ENCODE assay signal across 13 cellular contexts in genomic region chrX:107576841-107577240, GRCh38. TPM values are rescaled to one million over a fixed set of nuclear protein-coding genes. Genes with fewer than 3 reads are reported as not detected.
DNase-seq lines count a peak whose midpoint lies in the region; ATAC-seq lines count a peak whose summit lies in the region.
"Had no signal": no experiment of that assay in that cellular context is flagged by ENCODE, and none has a peak within 500 bp of the region (broad histone marks: within the 10 kb centered on the region; RNA-seq: fewer than 3 reads in every experiment).

No MANE protein-coding gene starts in this region.

- H3K4me1 Mint-ChIP-seq in activated T-cell treated with anti-CD3 and anti-CD28 coated beads, Interleukin-2, amount 50 U/mL, for 4 hours (ENCODE audit: low read depth), result no peaks in the 10 kb centered on the region
- peaks cover 5% of the 10 kb centered on the region for H3K4me1 Mint-ChIP-seq in activated T-cell treated with anti-CD3 and anti-CD28 coated beads, Interleukin-2, amount 50 U/mL, for 24 hours (ENCODE audit: low read depth)
- H3K4me1 Mint-ChIP-seq in immature natural killer cell, result peaks cover 7 to 9% of the 10 kb centered on the region in 2 donors

- ATAC-seq in activated T-cell treated with anti-CD3 and anti-CD28 coated beads, Interleukin-2, amount 50 U/mL, for 4 hours, result peak; percentile 34 to 48
- ATAC-seq in GM21447 (IDR thresholded peaks at IDR 0.05; ENCODE audit: unreplicated experiment) (peak; percentile 77), HG03095 (IDR thresholded peaks at IDR 0.05; ENCODE audit: unreplicated experiment) (peak; percentile 88), GM19452 (IDR thresholded peaks at IDR 0.05; ENCODE audit: unreplicated experiment) (no peak)
- ATAC-seq: esophagus mucosa had no signal

- H3K27me3 Mint-ChIP-seq in activated T-cell treated with anti-CD3 and anti-CD28 coated beads, Interleukin-2, amount 50 U/mL, for 4 hours (ENCODE audit: low read depth), result no peaks in the 10 kb centered on the region
- peaks cover 17% of the 10 kb centered on the region for H3K27me3 Mint-ChIP-seq in activated T-cell treated with anti-CD3 and anti-CD28 coated beads, Interleukin-2, amount 50 U/mL, for 24 hours
- H3K27me3 Mint-ChIP-seq in immature natural killer cell (ENCODE audit: low read depth in 3 of 3), result peaks cover 0 to 3% (median 1%) of the 10 kb centered on the region in 3 donors

- no peaks in the 10 kb centered on the region for H3K9me3 Mint-ChIP-seq in activated T-cell treated with anti-CD3 and anti-CD28 coated beads, Interleukin-2, amount 50 U/mL, for 4 hours
- H3K9me3 Mint-ChIP-seq in activated T-cell treated with anti-CD3 and anti-CD28 coated beads, Interleukin-2, amount 50 U/mL, for 24 hours, result no peaks in the 10 kb centered on the region
- no peaks in the 10 kb centered on the region for H3K9me3 Mint-ChIP-seq in immature natural killer cell

- no peak overlapping the region for H3K4me3 Mint-ChIP-seq in activated T-cell treated with anti-CD3 and anti-CD28 coated beads, Interleukin-2, amount 50 U/mL, for 4 hours
- no peak overlapping the region for H3K4me3 Mint-ChIP-seq in activated T-cell treated with anti-CD3 and anti-CD28 coated beads, Interleukin-2, amount 50 U/mL, for 24 hours
- H3K4me3 Mint-ChIP-seq in immature natural killer cell, result peak overlapping the region in 1 of 5 donors; percentile 35

- no peaks in the 10 kb centered on the region for H3K36me3 Mint-ChIP-seq in activated T-cell treated with anti-CD3 and anti-CD28 coated beads, Interleukin-2, amount 50 U/mL, for 4 hours (ENCODE audit: insufficient read depth)
- no peaks in the 10 kb centered on the region for H3K36me3 Mint-ChIP-seq in activated T-cell treated with anti-CD3 and anti-CD28 coated beads, Interleukin-2, amount 50 U/mL, for 24 hours (ENCODE audit: low read depth)
- peaks cover 3 to 18% (median 4%) of the 10 kb centered on the region in 3 donors for H3K36me3 Mint-ChIP-seq in immature natural killer cell

- DNase-seq in activated T-cell treated with anti-CD3 and anti-CD28 coated beads, Interleukin-2, amount 50 U/mL, for 4 hours, result no peak
- DNase-seq in activated T-cell treated with anti-CD3 and anti-CD28 coated beads, Interleukin-2, amount 50 U/mL, for 24 hours, result no peak
- DNase-seq in immature natural killer cell (peak in 2 of 3 donors; percentile 5 to 13), NCI-H1105 treated with DMSO at 0.1 percent for 48 hours (lab: John Stamatoyannopoulos, UW) (no peak), CD1c-positive myeloid dendritic cell (ENCODE audit: extremely low spot score) (no peak)
- DNase-seq: ACHN; activated CD8-positive, alpha-beta memory T cell treated with anti-CD3 and anti-CD28 coated beads for 24 hours; adrenal gland; Calu3 had no signal

- no peak overlapping the region for H3K27ac Mint-ChIP-seq in activated T-cell treated with anti-CD3 and anti-CD28 coated beads, Interleukin-2, amount 50 U/mL, for 24 hours
- H3K27ac Mint-ChIP-seq in immature natural killer cell, result no peak overlapping the region

RNA-seq across cellular contexts. Expression of gene PRPS1, which starts 51.5 kb away (rescaled TPM):
- 100 to 1,000 TPM; 151 to 154 (median 153) TPM for total RNA-seq in activated T-cell treated with anti-CD3 and anti-CD28 coated beads, Interleukin-2, amount 50 U/mL, for 4 hours
- polyA plus RNA-seq in immature natural killer cell, result 10 to 100 TPM; 41.9 to 54.6 (median 45.6) TPM

Comparison
In these comparisons a context has a peak if more than half of its experiments do, and no peak if none do; other contexts are left out.
1. DNase-seq: peak in immature natural killer cell (2 of 3); none in activated T-cell treated with anti-CD3 and anti-CD28 coated beads, Interleukin-2, amount 50 U/mL, for 4 hours (single experiment), activated T-cell treated with anti-CD3 and anti-CD28 coated beads, Interleukin-2, amount 50 U/mL, for 24 hours (single experiment), NCI-H1105 treated with DMSO at 0.1 percent for 48 hours (single experiment) and CD1c-positive myeloid dendritic cell (single experiment).